11 cellular contexts compared by ENCODE assay signal in the genomic region with DNA sequence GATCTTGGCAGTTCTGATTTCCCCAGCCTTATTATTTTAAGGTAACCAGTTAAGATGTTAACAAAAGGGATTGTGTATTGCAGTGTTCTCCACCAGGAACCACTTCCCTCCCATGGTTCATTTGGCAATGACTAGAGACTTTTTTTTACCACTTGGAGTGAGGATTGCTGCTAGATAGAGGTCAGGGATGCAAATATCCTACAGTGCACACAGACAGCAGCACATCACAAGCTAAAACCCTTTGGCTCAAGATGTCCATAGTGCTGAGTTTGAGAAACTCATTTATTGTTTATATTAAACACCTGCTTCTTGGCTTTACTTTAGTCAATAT. TPM values are rescaled to one million over a fixed set of nuclear protein-coding genes. Genes with fewer than 3 reads are reported as not detected.
DNase-seq lines count a peak whose midpoint lies in the region; ATAC-seq and TF ChIP-seq lines count a peak whose summit lies in the region.
"Had no signal": no experiment of that assay in that cellular context is flagged by ENCODE, and none has a peak within 500 bp of the region (broad histone marks: within the 10 kb centered on the region; RNA-seq: fewer than 3 reads in every experiment).

No MANE protein-coding gene starts in this region.

- no peaks in the 10 kb centered on the region for H3K9me3 Mint-ChIP-seq in activated T-helper 1 cell treated with anti-CD3 and anti-CD28 coated beads, Interleukin-12 subunit alpha, Interleukin-12 subunit beta, Interleukin-2, Interleukin-4 antibody, amounts not matched to agents 30 ng/mL and 10 ng/mL and 1 ng/mL, durations not matched to agents 14 hours and 24 hours and 36 hours
- H3K9me3 Mint-ChIP-seq in stimulated activated memory B cell treated with anti-CD40 and anti-IgM and Interleukin-4, amounts not matched to agents 10 μg/mL and 1 μg/mL and 100 μg/mL, for 72 hours: no peaks in the 10 kb centered on the region
- no peaks in the 10 kb centered on the region for H3K9me3 Mint-ChIP-seq in activated CD8-positive, alpha-beta memory T cell treated with anti-CD3 and anti-CD28 coated beads, Interleukin-2, amount 10 ng/mL, durations not matched to agents 7 days and 5 days (ENCODE audit: low read depth)

- DNase-seq in heart left ventricle (no peak), Right ventricle myocardium inferior (ENCODE audit: missing footprints) (no peak), right cardiac atrium (no peak)
- no peak for DNase-seq in activated T-helper 1 cell treated with anti-CD3 and anti-CD28 coated beads, Interleukin-12 subunit alpha, Interleukin-12 subunit beta, Interleukin-2, Interleukin-4 antibody, amounts not matched to agents 30 ng/mL and 10 ng/mL and 1 ng/mL, durations not matched to agents 14 hours and 24 hours and 36 hours (ENCODE audit: low spot score)
- DNase-seq in activated CD8-positive, alpha-beta memory T cell treated with anti-CD3 and anti-CD28 coated beads, Interleukin-2, amount 10 ng/mL, durations not matched to agents 7 days and 5 days: no peak
- DNase-seq in central memory CD4-positive, alpha-beta T cell: no peak
- DNase-seq: Caco-2; kidney; stimulated activated CD4-positive, alpha-beta T cell treated with anti-CD3 and anti-CD28 coated beads, Interleukin-12 subunit alpha, Interleukin-12 subunit beta, amount 100 ng/mL, for 4 hours had no signal

- CTCF ChIA-PET in activated CD8-positive, alpha-beta memory T cell treated with anti-CD3 and anti-CD28 coated beads, Interleukin-2, amount 10 ng/mL, durations not matched to agents 7 days and 5 days (lab: Charles Lee): interaction anchor here (1.0 to 1.2 kb wide), 2 partner anchors 19 to 38 kb away, joined by 3 read pairs; no protein-coding TSS in a partner anchor

- H3K4me1 Mint-ChIP-seq in activated T-helper 1 cell treated with anti-CD3 and anti-CD28 coated beads, Interleukin-12 subunit alpha, Interleukin-12 subunit beta, Interleukin-2, Interleukin-4 antibody, amounts not matched to agents 30 ng/mL and 10 ng/mL and 1 ng/mL, durations not matched to agents 14 hours and 24 hours and 36 hours (ENCODE audit: low read depth): peaks cover 55% of the 10 kb centered on the region
- H3K4me1 Mint-ChIP-seq in stimulated activated memory B cell treated with anti-CD40 and anti-IgM and Interleukin-4, amounts not matched to agents 10 μg/mL and 1 μg/mL and 100 μg/mL, for 72 hours: peaks cover 94% of the 10 kb centered on the region
- H3K4me1 Mint-ChIP-seq in activated CD8-positive, alpha-beta memory T cell treated with anti-CD3 and anti-CD28 coated beads, Interleukin-2, amount 10 ng/mL, durations not matched to agents 7 days and 5 days: peaks cover 39% of the 10 kb centered on the region

- peaks cover 18% of the 10 kb centered on the region for H3K36me3 Mint-ChIP-seq in activated T-helper 1 cell treated with anti-CD3 and anti-CD28 coated beads, Interleukin-12 subunit alpha, Interleukin-12 subunit beta, Interleukin-2, Interleukin-4 antibody, amounts not matched to agents 30 ng/mL and 10 ng/mL and 1 ng/mL, durations not matched to agents 14 hours and 24 hours and 36 hours (ENCODE audit: low read depth)
- H3K36me3 Mint-ChIP-seq in stimulated activated memory B cell treated with anti-CD40 and anti-IgM and Interleukin-4, amounts not matched to agents 10 μg/mL and 1 μg/mL and 100 μg/mL, for 72 hours: peaks cover 32% of the 10 kb centered on the region
- peaks cover 27% of the 10 kb centered on the region for H3K36me3 Mint-ChIP-seq in activated CD8-positive, alpha-beta memory T cell treated with anti-CD3 and anti-CD28 coated beads, Interleukin-2, amount 10 ng/mL, durations not matched to agents 7 days and 5 days

- TF ChIP-seq POLR2A in heart left ventricle (IDR thresholded peaks at IDR 0.05): no peak

- H3K27ac ChIP-seq in heart left ventricle: no peak overlapping the region
- H3K27ac ChIP-seq in right cardiac atrium (ENCODE audit: low read length): no peak overlapping the region

- H3K9me3 ChIP-seq in heart left ventricle (no peaks in the 10 kb centered on the region), right cardiac atrium (ENCODE audit: control insufficient read depth, low read length) (no peaks in the 10 kb centered on the region)
- H3K9me3 ChIP-seq: Caco-2 had no signal

- intact Hi-C loops in heart left ventricle (cut with DNase I) (loop anchor here in 1 of 10 donors (5.0 kb wide), 1 partner anchor 40 kb away; a partner anchor contains a TSS), Right ventricle myocardium inferior (cut with DNase I) (no loop called here), right cardiac atrium (cut with DNase I) (no loop called here)
- intact Hi-C loops in activated T-helper 1 cell treated with anti-CD3 and anti-CD28 coated beads, Interleukin-12 subunit alpha, Interleukin-12 subunit beta, Interleukin-2, Interleukin-4 antibody, amounts not matched to agents 30 ng/mL and 10 ng/mL and 1 ng/mL, durations not matched to agents 14 hours and 24 hours and 36 hours (cut with micrococcal nuclease): no loop called here

- no peak for TF ChIP-seq CTCF in heart left ventricle (IDR thresholded peaks at IDR 0.05)

- H3K4me1 ChIP-seq in heart left ventricle (peaks cover 7 to 88% (median 63%) of the 10 kb centered on the region in 12 donors), right cardiac atrium (ENCODE audit: control insufficient read depth, insufficient read depth, low read length) (peaks cover 6% of the 10 kb centered on the region)

- H3K27me3 Mint-ChIP-seq in activated T-helper 1 cell treated with anti-CD3 and anti-CD28 coated beads, Interleukin-12 subunit alpha, Interleukin-12 subunit beta, Interleukin-2, Interleukin-4 antibody, amounts not matched to agents 30 ng/mL and 10 ng/mL and 1 ng/mL, durations not matched to agents 14 hours and 24 hours and 36 hours (ENCODE audit: insufficient read depth): no peaks in the 10 kb centered on the region
- no peaks in the 10 kb centered on the region for H3K27me3 Mint-ChIP-seq in stimulated activated memory B cell treated with anti-CD40 and anti-IgM and Interleukin-4, amounts not matched to agents 10 μg/mL and 1 μg/mL and 100 μg/mL, for 72 hours
- no peaks in the 10 kb centered on the region for H3K27me3 Mint-ChIP-seq in activated CD8-positive, alpha-beta memory T cell treated with anti-CD3 and anti-CD28 coated beads, Interleukin-2, amount 10 ng/mL, durations not matched to agents 7 days and 5 days

- H3K36me3 ChIP-seq in heart left ventricle: no peaks in the 10 kb centered on the region

- H3K4me3 ChIP-seq in heart left ventricle: no peak overlapping the region
- no peak overlapping the region for H3K4me3 ChIP-seq in right cardiac atrium (ENCODE audit: low read length)

- H3K27me3 ChIP-seq in heart left ventricle (no peaks in the 10 kb centered on the region), right cardiac atrium (ENCODE audit: control insufficient read depth, insufficient read depth) (no peaks in the 10 kb centered on the region)

- H3K27ac Mint-ChIP-seq in activated T-helper 1 cell treated with anti-CD3 and anti-CD28 coated beads, Interleukin-12 subunit alpha, Interleukin-12 subunit beta, Interleukin-2, Interleukin-4 antibody, amounts not matched to agents 30 ng/mL and 10 ng/mL and 1 ng/mL, durations not matched to agents 14 hours and 24 hours and 36 hours: peak overlapping the region; percentile 8
- H3K27ac Mint-ChIP-seq in stimulated activated memory B cell treated with anti-CD40 and anti-IgM and Interleukin-4, amounts not matched to agents 10 μg/mL and 1 μg/mL and 100 μg/mL, for 72 hours: peak overlapping the region; percentile 22
- H3K27ac Mint-ChIP-seq in activated CD8-positive, alpha-beta memory T cell treated with anti-CD3 and anti-CD28 coated beads, Interleukin-2, amount 10 ng/mL, durations not matched to agents 7 days and 5 days: no peak overlapping the region

- no peak overlapping the region for H3K4me3 Mint-ChIP-seq in activated T-helper 1 cell treated with anti-CD3 and anti-CD28 coated beads, Interleukin-12 subunit alpha, Interleukin-12 subunit beta, Interleukin-2, Interleukin-4 antibody, amounts not matched to agents 30 ng/mL and 10 ng/mL and 1 ng/mL, durations not matched to agents 14 hours and 24 hours and 36 hours
- H3K4me3 Mint-ChIP-seq in stimulated activated memory B cell treated with anti-CD40 and anti-IgM and Interleukin-4, amounts not matched to agents 10 μg/mL and 1 μg/mL and 100 μg/mL, for 72 hours: no peak overlapping the region
- H3K4me3 Mint-ChIP-seq in activated CD8-positive, alpha-beta memory T cell treated with anti-CD3 and anti-CD28 coated beads, Interleukin-2, amount 10 ng/mL, durations not matched to agents 7 days and 5 days: no peak overlapping the region

- peak in 3 of 4 donors; percentile 25 to 34 (median 31) for ATAC-seq in heart left ventricle
- ATAC-seq in Right ventricle myocardium inferior: no peak
- ATAC-seq in right cardiac atrium: peak; percentile 53 to 56
- ATAC-seq in stimulated activated memory B cell treated with anti-CD40 and anti-IgM and Interleukin-4, amounts not matched to agents 10 μg/mL and 1 μg/mL and 100 μg/mL, for 72 hours: no peak
- ATAC-seq in activated CD8-positive, alpha-beta memory T cell treated with anti-CD3 and anti-CD28 coated beads, Interleukin-2, amount 10 ng/mL, durations not matched to agents 7 days and 5 days: no peak
- ATAC-seq in HG03139 (IDR thresholded peaks at IDR 0.05; ENCODE audit: unreplicated experiment): no peak

RNA-seq across cellular contexts. Expression of a gene that starts 24.1 kb away (rescaled TPM):
- 1 to 10 TPM in 5 of 9 donors, under 1 TPM in 4; 0.36 to 2.5 (median 1.1) TPM for total RNA-seq in heart left ventricle
- polyA plus RNA-seq in heart left ventricle: 1 to 10 TPM in 1 of 2 donors, under 1 TPM in 1; 0.24 to 1.4 TPM
- total RNA-seq in Right ventricle myocardium inferior: 0.87 TPM
- 8.4 and 9.6 TPM in 2 replicates for total RNA-seq in activated T-helper 1 cell treated with anti-CD3 and anti-CD28 coated beads, Interleukin-12 subunit alpha, Interleukin-12 subunit beta, Interleukin-2, Interleukin-4 antibody, amounts not matched to agents 30 ng/mL and 10 ng/mL and 1 ng/mL, durations not matched to agents 14 hours and 24 hours and 36 hours
- total RNA-seq in right cardiac atrium: 1 to 10 TPM; 1.0 to 2.6 (median 1.2) TPM
- polyA plus RNA-seq in right cardiac atrium: 1.2 TPM
- total RNA-seq in activated CD8-positive, alpha-beta memory T cell treated with anti-CD3 and anti-CD28 coated beads, Interleukin-2, amount 10 ng/mL, durations not matched to agents 7 days and 5 days: 1 to 10 TPM; 5.1 to 6.2 TPM

RNA-seq across cellular contexts. Expression of a gene that starts 40.7 kb away (rescaled TPM):
- total RNA-seq in heart left ventricle (10 to 100 TPM; 41.2 to 69.7 (median 50.0) TPM), Right ventricle myocardium inferior (52.8 TPM), right cardiac atrium (10 to 100 TPM; 52.0 to 73.7 (median 71.8) TPM)
- polyA plus RNA-seq in heart left ventricle (10 to 100 TPM; 17.0 to 22.0 TPM), right cardiac atrium (18.3 TPM)
- total RNA-seq in activated T-helper 1 cell treated with anti-CD3 and anti-CD28 coated beads, Interleukin-12 subunit alpha, Interleukin-12 subunit beta, Interleukin-2, Interleukin-4 antibody, amounts not matched to agents 30 ng/mL and 10 ng/mL and 1 ng/mL, durations not matched to agents 14 hours and 24 hours and 36 hours: 113 and 125 TPM in 2 replicates
- 100 to 1,000 TPM in 1 of 2 experiments, 10 to 100 TPM in 1; 76.0 to 118 TPM for total RNA-seq in activated CD8-positive, alpha-beta memory T cell treated with anti-CD3 and anti-CD28 coated beads, Interleukin-2, amount 10 ng/mL, durations not matched to agents 7 days and 5 days

Comparison
In these comparisons a context has a peak if more than half of its experiments do, and no peak if none do; other contexts are left out.
1. ATAC-seq: peak in heart left ventricle (3 of 4) and right cardiac atrium (2 of 2); none in Right ventricle myocardium inferior (single experiment), stimulated activated memory B cell treated with anti-CD40 and anti-IgM and Interleukin-4, amounts not matched to agents 10 μg/mL and 1 μg/mL and 100 μg/mL, for 72 hours (single experiment), activated CD8-positive, alpha-beta memory T cell treated with anti-CD3 and anti-CD28 coated beads, Interleukin-2, amount 10 ng/mL, durations not matched to agents 7 days and 5 days (single experiment) and HG03139 (single experiment).